ENCODE assay signal across 7 cellular contexts in the genomic region with DNA sequence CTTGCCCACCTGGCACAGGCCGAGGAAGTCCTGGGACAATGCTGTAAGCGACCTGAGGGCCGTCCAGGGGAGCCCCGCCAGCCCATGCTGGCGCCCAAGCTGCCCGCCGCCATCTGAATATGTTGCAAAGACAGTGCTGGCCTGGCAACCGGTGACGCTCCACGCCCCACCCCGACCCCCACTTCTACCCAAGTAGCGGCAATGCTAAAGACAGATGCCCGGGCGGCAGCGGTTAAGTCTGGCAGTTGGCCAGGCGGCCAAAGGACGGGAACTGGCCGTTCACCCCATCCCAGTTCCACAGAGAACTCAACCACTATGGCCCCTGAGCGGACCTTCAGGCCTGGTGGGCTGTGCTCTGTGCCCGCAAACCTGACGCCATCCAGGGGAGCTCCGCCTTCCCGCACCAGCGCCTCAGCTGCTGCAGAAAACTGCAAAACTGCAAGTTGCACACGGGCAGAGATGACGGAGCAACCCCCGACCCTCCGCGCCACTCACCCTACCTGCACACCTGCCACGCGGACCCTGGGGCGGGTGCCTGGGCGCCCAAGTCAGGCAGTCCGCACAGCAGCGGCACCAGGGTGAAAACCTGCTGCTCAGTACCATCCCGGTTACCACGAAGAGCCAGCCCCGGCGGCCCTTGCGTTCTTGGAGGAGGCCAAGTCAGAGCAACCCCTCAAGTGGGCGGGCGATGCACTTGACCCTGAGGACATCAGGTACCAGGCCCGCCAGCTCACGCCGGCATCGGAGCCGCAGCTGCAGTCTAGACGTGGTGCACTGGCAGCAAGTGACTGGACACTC.
A peak's percentile ranks its signal among the peaks of the same experiment; 100 is the strongest.
DNase-seq lines count a peak whose midpoint lies in the region; ATAC-seq, FAIRE-seq and TF ChIP-seq lines count a peak whose summit lies in the region.
"Not testable (repeated sequence)": the region's sequence is repeated elsewhere in the genome, so short reads cannot be mapped to it uniquely, and the experiment has no call there.

No MANE protein-coding gene starts in this region.

- TF ChIP-seq EP300 in suprapubic skin (IDR thresholded peaks at IDR 0.05) = not testable (repeated sequence)

- not testable (repeated sequence) for TF ChIP-seq POLR2A in suprapubic skin (IDR thresholded peaks at IDR 0.05)

- ATAC-seq in GM23338; RWPE2 (ENCODE audit: low read depth): not testable (repeated sequence)

- not testable (repeated sequence) for H3K27me3 Mint-ChIP-seq in GM23338 (ENCODE audit: insufficient read depth, low read depth, poor library complexity); chondrocyte (ENCODE audit: low read depth); glutamatergic neuron (ENCODE audit: unreplicated experiment)

- H3K4me1 Mint-ChIP-seq in GM23338; chondrocyte (ENCODE audit: low read depth); glutamatergic neuron (ENCODE audit: low read depth, unreplicated experiment): not testable (repeated sequence)

- H3K36me3 Mint-ChIP-seq in GM23338 (ENCODE audit: low read depth); chondrocyte (ENCODE audit: low read depth); glutamatergic neuron (ENCODE audit: unreplicated experiment): not testable (repeated sequence)

- H3K27ac ChIP-seq in GM23338 (ENCODE audit: low read depth); RWPE2 (ENCODE audit: poor library complexity, severe bottlenecking); kidney (ENCODE audit: low read depth in 2 of 2, low read length in 2 of 2); suprapubic skin: not testable (repeated sequence)

- not testable (repeated sequence) for H2AFZ ChIP-seq in GM23338

- FAIRE-seq in kidney (lab: Jason Lieb, UNC) = not testable (repeated sequence)

- not testable (repeated sequence) for H3K27ac Mint-ChIP-seq in GM23338; chondrocyte (ENCODE audit: unreplicated experiment); glutamatergic neuron (ENCODE audit: unreplicated experiment)

- H3K4me3 Mint-ChIP-seq in GM23338 = peak overlapping the region; percentile 43; the same call in 2 of the 3 replicates
- H3K4me3 Mint-ChIP-seq in chondrocyte (ENCODE audit: unreplicated experiment) = not testable (repeated sequence)
- peak overlapping the region; percentile 38 for H3K4me3 Mint-ChIP-seq in glutamatergic neuron (ENCODE audit: unreplicated experiment)

- intact Hi-C loops in kidney (cut with DNase I); posterior vena cava (cut with DNase I): not testable (repeated sequence)

- H3K4me3 ChIP-seq in GM23338 (peak overlapping the region; percentile 46; the same call in 1 of the 2 replicates), RWPE2 (ENCODE audit: severe bottlenecking) (peak overlapping the region; percentile 31), suprapubic skin (peak overlapping the region; percentile 52)
- not testable (repeated sequence) for H3K4me3 ChIP-seq in kidney (ENCODE audit: low read length in 2 of 2)

- H4K20me1 ChIP-seq in GM23338 (replicated peaks; ENCODE audit: insufficient read depth) = not testable (repeated sequence)

- H3K79me2 ChIP-seq in GM23338 (replicated peaks; ENCODE audit: insufficient read depth) = not testable (repeated sequence)

- H3K9me3 ChIP-seq in RWPE2 (ENCODE audit: severe bottlenecking); kidney (ENCODE audit: control insufficient read depth in 1 of 2, low read length in 2 of 2); suprapubic skin: not testable (repeated sequence)

- DNase-seq in GM23338 (ENCODE audit: low spot score) (peak; percentile 0), chondrocyte (ENCODE audit: low spot score) (peak; percentile 75), kidney (peak; percentile 68), posterior vena cava (ENCODE audit: low spot score) (peak; percentile 74)
- DNase-seq in RWPE2 (ENCODE audit: low spot score); glutamatergic neuron; suprapubic skin (ENCODE audit: low spot score in 2 of 2): not testable (repeated sequence)

- WGBS in suprapubic skin = 80% methylated on average over 1 of the region's 48 CpGs

- H3K27me3 ChIP-seq in GM23338 (ENCODE audit: insufficient read depth) = peaks cover 45% of the 10 kb centered on the region
- H3K27me3 ChIP-seq in RWPE2 (ENCODE audit: insufficient read depth, poor library complexity, severe bottlenecking); suprapubic skin: not testable (repeated sequence)

- H3F3A ChIP-seq in GM23338 (replicated peaks; ENCODE audit: low read depth) = not testable (repeated sequence)

- H3K9me2 ChIP-seq in GM23338 (ENCODE audit: insufficient read depth) = not testable (repeated sequence)

- peak overlapping the region; percentile 66 for H3K4me2 ChIP-seq in GM23338

- TF ChIP-seq CTCF in GM23338 (conservative IDR thresholded peaks at IDR 0.05; ENCODE audit: low read depth in 2 of 2); RWPE2 (IDR thresholded peaks at IDR 0.05; ENCODE audit: poor library complexity, severe bottlenecking); chondrocyte (IDR thresholded peaks at IDR 0.05); glutamatergic neuron (IDR thresholded peaks at IDR 0.05; ENCODE audit: partially characterized antibody, unreplicated experiment); kidney (IDR thresholded peaks at IDR 0.05; ENCODE audit: borderline replicate concordance, extremely low read depth, insufficient read depth); suprapubic skin (IDR thresholded peaks at IDR 0.05): not testable (repeated sequence)

- H3K4me1 ChIP-seq in GM23338 (ENCODE audit: insufficient read depth); RWPE2 (ENCODE audit: insufficient read depth, poor library complexity, severe bottlenecking); kidney (ENCODE audit: control insufficient read depth in 1 of 2, insufficient read depth in 1 of 2, low read depth in 1 of 2, low read length in 2 of 2); suprapubic skin: not testable (repeated sequence)

- peaks cover 13% of the 10 kb centered on the region; the same call in 2 of the 3 replicates for H3K9me3 Mint-ChIP-seq in GM23338
- H3K9me3 Mint-ChIP-seq in chondrocyte (ENCODE audit: low read depth); glutamatergic neuron (ENCODE audit: unreplicated experiment): not testable (repeated sequence)

- not testable (repeated sequence) for H3K9ac ChIP-seq in kidney (ENCODE audit: low read length in 2 of 2)

- H3K36me3 ChIP-seq in GM23338 (ENCODE audit: insufficient read depth); RWPE2 (ENCODE audit: low read depth); kidney (ENCODE audit: control insufficient read depth in 1 of 2, insufficient read depth in 2 of 2, low read length in 2 of 2); suprapubic skin: not testable (repeated sequence)
